ENCODE assay signal across 4 cellular contexts in genomic region chr2:143089520-143089919, GRCh38. TPM values are rescaled to one million over a fixed set of nuclear protein-coding genes. Genes with fewer than 3 reads are reported as not detected.
"Had no signal": no experiment of that assay in that cellular context is flagged by ENCODE, and none has a peak within 500 bp of the region (broad histone marks: within the 10 kb centered on the region; RNA-seq: fewer than 3 reads in every experiment).

No MANE protein-coding gene starts in this region.

RNA-seq across cellular contexts. Expression of gene ARHGAP15, which starts 39.7 kb away (rescaled TPM):
- total RNA-seq: HepG2, HT-29, HT1080, IMR-90 had no signal
- polyA plus RNA-seq: IMR-90 had no signal
